17 cellular contexts compared by ENCODE assay signal in the genomic region with DNA sequence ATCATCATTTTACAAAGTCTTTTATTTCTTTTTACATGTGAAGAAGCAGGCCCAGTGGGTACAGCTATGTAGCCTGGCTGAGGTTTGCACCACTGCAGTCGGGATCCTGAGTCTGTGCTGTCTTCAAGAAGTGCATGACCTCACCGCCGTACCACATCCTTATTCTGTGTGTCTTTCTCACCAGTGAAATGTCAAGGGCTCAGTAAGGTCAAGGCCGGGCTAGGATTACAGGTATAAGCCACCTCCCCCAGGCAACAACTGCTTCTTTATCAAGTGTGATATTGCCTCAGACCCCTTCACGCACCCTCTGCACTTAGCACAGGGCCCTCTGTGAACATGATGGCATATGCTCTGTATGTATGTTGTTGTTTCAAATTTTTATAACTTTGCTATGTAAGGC.
DNase-seq lines count a peak whose midpoint lies in the region; ATAC-seq, FAIRE-seq and TF ChIP-seq lines count a peak whose summit lies in the region.
"Had no signal": no experiment of that assay in that cellular context is flagged by ENCODE, and none has a peak within 500 bp of the region (broad histone marks: within the 10 kb centered on the region; RNA-seq: fewer than 3 reads in every experiment).

No MANE protein-coding gene starts in this region.

- peaks cover 48% of the 10 kb centered on the region for H3K79me2 ChIP-seq in GM12878 (ENCODE audit: control insufficient read depth, insufficient read depth, low read length)

- H4K8ac ChIP-seq in neuronal stem cell (ENCODE audit: low read depth, low read length) = no peak overlapping the region

- TF ChIP-seq CTCF in GM12878 (IDR thresholded peaks at IDR 0.05 in 2 of 3, conservative IDR thresholded peaks at IDR 0.05 in 1 of 3; ENCODE audit: control insufficient read depth in 2 of 3, extremely low read depth in 1 of 3, insufficient read depth in 1 of 3, low read depth in 3 of 3, low read length in 3 of 3) (no peak), heart right ventricle (IDR thresholded peaks at IDR 0.05) (no peak)

- H2AFZ ChIP-seq in GM12878 (ENCODE audit: control insufficient read depth, low read depth, low read length) (no peak overlapping the region), neuronal stem cell (ENCODE audit: low read length) (no peak overlapping the region)

- no peak overlapping the region for H4K91ac ChIP-seq in neuronal stem cell (ENCODE audit: low read depth, low read length, poor library complexity)

- H2BK15ac ChIP-seq in neuronal stem cell (ENCODE audit: low read length) = no peak overlapping the region

- no peak overlapping the region for H3K4me3 ChIP-seq in GM12878
- H3K4me3 ChIP-seq in neuronal stem cell (ENCODE audit: low read length in 2 of 2) = no peak overlapping the region
- H3K4me3 ChIP-seq in heart right ventricle = no peak overlapping the region
- H3K4me3 ChIP-seq: HAP-1 had no signal

- ATAC-seq in GM18868 (IDR thresholded peaks at IDR 0.05; ENCODE audit: unreplicated experiment) (peak; percentile 59), GM12878 (peak; percentile 77), heart right ventricle (no peak)

- H3K4me1 ChIP-seq in GM12878 (ENCODE audit: control insufficient read depth, insufficient read depth, low read length) = peaks cover 10% of the 10 kb centered on the region
- no peaks in the 10 kb centered on the region for H3K4me1 ChIP-seq in neuronal stem cell (ENCODE audit: control insufficient read depth in 2 of 2, insufficient read depth in 1 of 2, low read depth in 1 of 2, low read length in 2 of 2)
- H3K4me1 ChIP-seq in heart right ventricle = no peaks in the 10 kb centered on the region
- H3K4me1 ChIP-seq: Caco-2, HAP-1 had no signal

- H3K27me3 ChIP-seq in GM12878 (replicated peaks in 1 of 2; ENCODE audit: control insufficient read depth in 2 of 2, insufficient read depth in 2 of 2, low read length in 1 of 2) = no peaks in the 10 kb centered on the region
- no peaks in the 10 kb centered on the region for H3K27me3 ChIP-seq in neuronal stem cell (ENCODE audit: control insufficient read depth in 3 of 3, insufficient read depth in 3 of 3, low read depth in 1 of 3, low read length in 3 of 3)
- H3K27me3 ChIP-seq in heart right ventricle = no peaks in the 10 kb centered on the region

- peak overlapping the region; percentile 80 for H3K23ac ChIP-seq in neuronal stem cell (ENCODE audit: low read depth, low read length, poor library complexity)

- H3K27ac ChIP-seq in GM12878 (ENCODE audit: control insufficient read depth, insufficient read depth) = no peak overlapping the region
- H3K27ac ChIP-seq in neuronal stem cell (replicated peaks; ENCODE audit: low read length) = no peak overlapping the region
- H3K27ac ChIP-seq in heart right ventricle = no peak overlapping the region

- no peaks in the 10 kb centered on the region for H3K79me1 ChIP-seq in neuronal stem cell (ENCODE audit: low read depth, low read length)

- peaks cover 3% of the 10 kb centered on the region; the same call in 1 of the 3 replicates for H3K9me3 ChIP-seq in GM12878 (replicated peaks; ENCODE audit: control insufficient read depth, insufficient read depth, low read length)
- H3K9me3 ChIP-seq in neuronal stem cell (replicated peaks in 1 of 2; ENCODE audit: control insufficient read depth in 2 of 2, insufficient read depth in 1 of 2, low read depth in 1 of 2, low read length in 2 of 2) = no peaks in the 10 kb centered on the region
- H3K9me3 ChIP-seq in heart right ventricle = peaks cover 0 to 3% (median 0%) of the 10 kb centered on the region in 11 donors
- H3K9me3 ChIP-seq: Caco-2, HAP-1 had no signal

- H3K9ac ChIP-seq in GM12878 (ENCODE audit: control insufficient read depth, insufficient read depth, low read length) (no peak overlapping the region), neuronal stem cell (ENCODE audit: low read depth, low read length, poor library complexity) (no peak overlapping the region)

- no peak for FAIRE-seq in GM12878 (lab: Jason Lieb, UNC)
- FAIRE-seq: G401.6, GM18507, H54 had no signal

- no peak overlapping the region for H2BK12ac ChIP-seq in neuronal stem cell (ENCODE audit: low read length)

- no peak overlapping the region for H2AK5ac ChIP-seq in neuronal stem cell (ENCODE audit: low read depth, low read length)

- intact Hi-C loops in GM12878 (cut with micrococcal nuclease; ENCODE audit: unreplicated experiment) (no loop called here), heart right ventricle (cut with DNase I) (loop anchor here in 1 of 10 donors (10.0 kb wide), 1 partner anchor 62 kb away; no protein-coding TSS in a partner anchor)

- H3K14ac ChIP-seq in neuronal stem cell (ENCODE audit: low read length) = no peak overlapping the region

- SMC1A ChIA-PET in GM12878 (lab: Charles Lee; ENCODE audit: uncharacterized antibody, unreplicated experiment) = interaction anchor here (0.6 to 4.1 kb wide), 18 partner anchors 11 to 221 kb away, joined by 3 to 17 read pairs (median 3); no protein-coding TSS in a partner anchor

- no peak overlapping the region for H3K4ac ChIP-seq in neuronal stem cell (ENCODE audit: low read length)

- in situ Hi-C loops in GM12878 (cut with MboI) = no loop called here

- BruUV-seq in GM12878 (replicated peaks; lab: Mats Ljungman, UMichigan) = no TSS peak

- H2BK5ac ChIP-seq in neuronal stem cell (ENCODE audit: low read length) = no peak overlapping the region

- H3K36me3 ChIP-seq in GM12878 (ENCODE audit: control insufficient read depth in 2 of 2, insufficient read depth in 2 of 2, low read length in 1 of 2) (no peaks in the 10 kb centered on the region), neuronal stem cell (replicated peaks in 1 of 2; ENCODE audit: control insufficient read depth in 2 of 2, insufficient read depth in 2 of 2, low read length in 2 of 2) (no peaks in the 10 kb centered on the region), heart right ventricle (no peaks in the 10 kb centered on the region)
- H3K36me3 ChIP-seq: HAP-1 had no signal

- TF ChIP-seq EP300 in GM12878 (IDR thresholded peaks at IDR 0.05; ENCODE audit: borderline replicate concordance in 1 of 2, control insufficient read depth in 1 of 2, low read depth in 2 of 2, low read length in 2 of 2) = no peak

- CTCF ChIA-PET in GM12878 (lab: Yijun Ruan, JAX) = interaction anchor here (1.1 to 2.0 kb wide), 2 partner anchors 16 to 20 kb away, joined by 3 to 4 read pairs; no protein-coding TSS in a partner anchor

- no peaks in the 10 kb centered on the region for H4K20me1 ChIP-seq in GM12878 (ENCODE audit: control insufficient read depth, insufficient read depth)

- DNase-seq in GM12878 (ENCODE audit: low read depth, low spot score) = no peak
- no peak for DNase-seq in neuronal stem cell (ENCODE audit: low spot score)
- no peak for DNase-seq in heart right ventricle
- DNase-seq in activated CD8-positive, alpha-beta memory T cell treated with anti-CD3 and anti-CD28 coated beads for 24 hours = no peak
- no peak for DNase-seq in T-helper 1 cell
- DNase-seq: C1 segment of cervical spinal cord; Caco-2; CD4-positive, alpha-beta memory T cell; DMS153; DND-41; GOT3; HFFc6 had no signal

- no peak for TF ChIP-seq RAD21 in GM12878 (IDR thresholded peaks at IDR 0.05; ENCODE audit: insufficient read depth, low read depth, low read length)

- no peak overlapping the region for H3K4me2 ChIP-seq in GM12878 (ENCODE audit: control insufficient read depth, insufficient read depth)
- no peak overlapping the region for H3K4me2 ChIP-seq in neuronal stem cell (ENCODE audit: insufficient read depth, low read length, poor library complexity, severe bottlenecking)

- H2BK120ac ChIP-seq in neuronal stem cell (ENCODE audit: low read depth, low read length) = no peak overlapping the region

- POLR2A ChIA-PET in GM12878 (lab: Charles Lee) = interaction anchor here (1.1 to 1.5 kb wide), 3 partner anchors 20 to 79 kb away, joined by 4 to 5 read pairs (median 4); no protein-coding TSS in a partner anchor

- no peak for TF ChIP-seq POLR2A in GM12878 (IDR thresholded peaks at IDR 0.05; ENCODE audit: low read depth, low read length)

- 75% methylated on average over 5 of the region's 5 CpGs for WGBS in GM12878 (ENCODE audit: insufficient coverage, insufficient replicate concordance, low lambda C conversion rate, missing lambda C conversion rate)
- no CpG with 5 or more reads among the region's 5 CpGs for WGBS in neuronal stem cell (ENCODE audit: extremely low coverage in 2 of 2, insufficient read length in 2 of 2, insufficient replicate concordance in 1 of 2), 2 donors
- 86 to 89% methylated on average over 5 of the region's 5 CpGs for WGBS in heart right ventricle, 2 donors

- RAD21 ChIA-PET in GM12878 (lab: Charles Lee; ENCODE audit: unreplicated experiment) = interaction anchor here (0.7 to 1.2 kb wide), 5 partner anchors 9 to 122 kb away, joined by 3 read pairs; no protein-coding TSS in a partner anchor

- H3K18ac ChIP-seq in neuronal stem cell (ENCODE audit: low read length) = no peak overlapping the region

TF ChIP-seq in GM12878, 131 proteins besides CTCF, POLR2A, EP300 and RAD21:
- TF ChIP-seq NR2F1 (conservative IDR thresholded peaks at IDR 0.05) = peak; percentile 77
- no peak for TF ChIP-seq SMC3 (IDR thresholded peaks at IDR 0.05; ENCODE audit: borderline replicate concordance, low read length)
- TF ChIP-seq SIX5 (IDR thresholded peaks at IDR 0.05; ENCODE audit: low read depth, low read length, severe bottlenecking) = no peak
- TF ChIP-seq SPI1 (IDR thresholded peaks at IDR 0.05; ENCODE audit: borderline replicate concordance, insufficient read depth, low read depth, low read length) = peak; percentile 61; the same call in 1 of the 2 replicates
- no peak for TF ChIP-seq FOXK2 (IDR thresholded peaks at IDR 0.05)
- peak; percentile 49; the same call in 1 of the 2 replicates for TF ChIP-seq ATF7 (IDR thresholded peaks at IDR 0.05; ENCODE audit: low read depth)
- TF ChIP-seq RUNX3 (IDR thresholded peaks at IDR 0.05; ENCODE audit: low read length) = peak; percentile 47; the same call in 1 of the 2 replicates
- TF ChIP-seq ASH2L (IDR thresholded peaks at IDR 0.05; ENCODE audit: borderline replicate concordance, low read depth) = no peak

Comparison
In these comparisons a context has a peak if more than half of its experiments do, and no peak if none do; other contexts are left out.
1. ATAC-seq: peak in GM18868 (single experiment) and GM12878 (single experiment); none in heart right ventricle (0 of 8).